In genomic region chr7:102748605-102749322, GRCh38 we compare ENCODE assay signal across 8 cellular contexts. TPM values are rescaled to one million over a fixed set of nuclear protein-coding genes. Genes with fewer than 3 reads are reported as not detected.
DNase-seq lines count a peak whose midpoint lies in the region; ATAC-seq, FAIRE-seq and TF ChIP-seq lines count a peak whose summit lies in the region.
"Not testable (repeated sequence)": the region's sequence is repeated elsewhere in the genome, so short reads cannot be mapped to it uniquely, and the experiment has no call there.

Gene FAM185A, plus strand, starts transcription at chr7:102748999. Its CDS starts 209 bp downstream, at chr7:102749208.

- H3K27ac Mint-ChIP-seq in astrocyte (ENCODE audit: unreplicated experiment) = peak within 1 kb of the TSS; percentile 10

- not testable (repeated sequence) for H3K36me3 Mint-ChIP-seq in astrocyte (ENCODE audit: low read depth, unreplicated experiment)

- intact Hi-C loops in prostate gland (cut with DNase I) = not testable (repeated sequence)

- not testable (repeated sequence) for H3K4me1 ChIP-seq in astrocyte (ENCODE audit: insufficient read depth, low read length); prostate gland (replicated peaks)
- H3K4me1 ChIP-seq in right atrium auricular region = peaks cover 0 to 11% of the 10 kb centered on the region in 2 donors

- H4K20me1 ChIP-seq in astrocyte (ENCODE audit: insufficient read depth, low read length) = not testable (repeated sequence)

- peak; percentile 78 for FAIRE-seq in astrocyte (lab: Jason Lieb, UNC)

- H2AFZ ChIP-seq in astrocyte (ENCODE audit: low read depth, low read length) = peak within 1 kb of the TSS; percentile 95

- not testable (repeated sequence) for H3K4me1 Mint-ChIP-seq in astrocyte (ENCODE audit: low read depth, unreplicated experiment)

- peak; percentile 66 for TF ChIP-seq POLR2A in prostate gland (IDR thresholded peaks at IDR 0.05)

- TF ChIP-seq CTCF in astrocyte (IDR thresholded peaks at IDR 0.05; ENCODE audit: insufficient read depth, low read depth, low read length); right atrium auricular region (IDR thresholded peaks at IDR 0.05): not testable (repeated sequence)
- TF ChIP-seq CTCF in prostate gland (IDR thresholded peaks at IDR 0.05) = peak in 2 of 4 experiments; percentile 10 to 20

- H3K27ac ChIP-seq in astrocyte (ENCODE audit: low read depth, low read length) (peak within 1 kb of the TSS; percentile 53), right atrium auricular region (peak within 1 kb of the TSS; percentile 71 to 72), prostate gland (peak within 1 kb of the TSS; percentile 70 to 72)

- H3K36me3 ChIP-seq in astrocyte (ENCODE audit: insufficient read depth, low read length); right atrium auricular region; prostate gland: not testable (repeated sequence)

- H3K27me3 ChIP-seq in astrocyte (ENCODE audit: insufficient read depth, low read length); right atrium auricular region; prostate gland (replicated peaks; ENCODE audit: insufficient read depth): not testable (repeated sequence)

- H3K9me3 ChIP-seq in astrocyte (ENCODE audit: insufficient read depth, low read depth, low read length); right atrium auricular region; prostate gland: not testable (repeated sequence)

- peak; percentile 97 for ATAC-seq in GM18502 (IDR thresholded peaks at IDR 0.05; ENCODE audit: poor library complexity, unreplicated experiment)
- peak; percentile 98 for ATAC-seq in HG02943 (IDR thresholded peaks at IDR 0.05; ENCODE audit: low read depth, unreplicated experiment)

- peak; percentile 99 for DNase-seq in NCI-H187 (lab: John Stamatoyannopoulos, UW)
- peak; percentile 74 to 100 (median 92) for DNase-seq in T-helper 2 cell
- DNase-seq in astrocyte (ENCODE audit: low read depth) = peak; percentile 98
- peak; percentile 99 for DNase-seq in right atrium auricular region (ENCODE audit: low spot score)
- peak; percentile 99 for DNase-seq in prostate gland (ENCODE audit: low spot score)
- DNase-seq in ureter (ENCODE audit: low spot score) = peak; percentile 98

- peak within 1 kb of the TSS; percentile 78 for H3K4me3 ChIP-seq in astrocyte (ENCODE audit: insufficient read depth, low read depth, low read length)
- H3K4me3 ChIP-seq in right atrium auricular region = peak within 1 kb of the TSS; percentile 64 to 68
- H3K4me3 ChIP-seq in prostate gland = peak within 1 kb of the TSS; percentile 55 to 56

- H3K9me3 Mint-ChIP-seq in astrocyte (ENCODE audit: unreplicated experiment) = not testable (repeated sequence)

- not testable (repeated sequence) for H3K27me3 Mint-ChIP-seq in astrocyte (ENCODE audit: low read depth, unreplicated experiment)

- not testable (repeated sequence) for H3K79me2 ChIP-seq in astrocyte (ENCODE audit: insufficient read depth, low read length)

- peak within 1 kb of the TSS; percentile 94 for H3K4me3 Mint-ChIP-seq in astrocyte (ENCODE audit: unreplicated experiment)

- H3K4me2 ChIP-seq in astrocyte (ENCODE audit: low read length) = peak within 1 kb of the TSS; percentile 85

- peak within 1 kb of the TSS; percentile 82 for H3K9ac ChIP-seq in astrocyte (ENCODE audit: low read length)

- WGBS in prostate gland = under 1% methylated on average over 30 of the region's 35 CpGs

RNA-seq across cellular contexts. Expression of gene FAM185A, which starts in this region (rescaled TPM):
- total RNA-seq in astrocyte (4.6 and 4.9 TPM in 2 replicates), right atrium auricular region (1 to 10 TPM; 4.6 to 9.6 TPM), prostate gland (10 to 100 TPM; 15.2 to 16.5 TPM), ureter (12.8 TPM)

Comparison
In these comparisons a context has a peak if more than half of its experiments do, and no peak if none do; other contexts are left out.
1. Peak in every context shown above with its lines: DNase-seq, ATAC-seq, H3K4me3 ChIP-seq and H3K27ac ChIP-seq.